In genomic region chr2:17662723-17663122, GRCh38 we compare ENCODE assay signal across 29 cellular contexts.
"Had no signal": no experiment of that assay in that cellular context is flagged by ENCODE, and none has a peak within 500 bp of the region (broad histone marks: within the 10 kb centered on the region; RNA-seq: fewer than 3 reads in every experiment).

No MANE protein-coding gene starts in this region.

- H3K27ac ChIP-seq: body of pancreas, esophagus squamous epithelium, gastroesophageal sphincter, heart right ventricle had no signal

- FAIRE-seq: colon had no signal

- H3K27me3 ChIP-seq: body of pancreas, esophagus squamous epithelium, gastroesophageal sphincter, heart right ventricle had no signal

- H3K9me3 ChIP-seq: body of pancreas, esophagus squamous epithelium, gastroesophageal sphincter, heart right ventricle had no signal

- DNase-seq: activated CD4-positive, alpha-beta T cell treated with anti-CD3 and anti-CD28 coated beads for 1 hour; activated CD4-positive, alpha-beta T cell treated with anti-CD3 and anti-CD28 coated beads for 48 hours; activated CD4-positive, alpha-beta T cell treated with anti-CD3 and anti-CD28 coated beads, Interleukin-2, amount 50 U/mL, for 1 hour; activated CD4-positive, alpha-beta T cell treated with anti-CD3 and anti-CD28 coated beads, Interleukin-2, amount 50 U/mL, for 48 hours; activated CD8-positive, alpha-beta memory T cell treated with anti-CD3 and anti-CD28 coated beads for 24 hours; activated CD8-positive, alpha-beta T cell treated with anti-CD3 and anti-CD28 coated beads for 36 hours; activated effector memory CD4-positive, alpha-beta T cell treated with Interleukin-2 at 50 U/mL for 16 hours; activated gamma-delta T cell treated with Interleukin-2 at 50 U/mL for 16 hours; activated naive CD4-positive, alpha-beta T cell treated with anti-CD3 and anti-CD28 coated beads, Interleukin-2, amount 50 U/mL, for 16 hours; activated naive CD4-positive, alpha-beta T cell treated with Interleukin-2 at 50 U/mL for 16 hours; activated T-cell treated with anti-CD3 and anti-CD28 coated beads, Interleukin-2, amount 50 U/mL, for 4 hours; amniotic stem cell; anterior cingulate cortex; body of pancreas; caudate nucleus; cortex of kidney; dermis blood vessel endothelial cell; effector CD4-positive, alpha-beta T cell; effector memory CD8-positive, alpha-beta T cell; erythroblast; esophagus squamous epithelium; foreskin melanocyte; heart right ventricle; T-helper 1 cell; T-helper 2 cell had no signal

- H3K4me3 ChIP-seq: body of pancreas, esophagus squamous epithelium, gastroesophageal sphincter, heart right ventricle had no signal

- ATAC-seq: activated CD8-positive, alpha-beta T cell treated with anti-CD3 and anti-CD28 coated beads for 36 hours; activated T-cell treated with anti-CD3 and anti-CD28 coated beads, Interleukin-2, amount 50 U/mL, for 4 hours; activated T-helper 17 cell treated with anti-CD3 and anti-CD28 coated beads, Interleukin-2, amount 50 U/mL, for 72 hours; body of pancreas; effector memory CD8-positive, alpha-beta T cell; gastroesophageal sphincter; heart right ventricle; WTC11 had no signal

- H3K4me1 ChIP-seq: body of pancreas, esophagus squamous epithelium, gastroesophageal sphincter had no signal
